ENCODE assay signal across 8 cellular contexts in the genomic region with DNA sequence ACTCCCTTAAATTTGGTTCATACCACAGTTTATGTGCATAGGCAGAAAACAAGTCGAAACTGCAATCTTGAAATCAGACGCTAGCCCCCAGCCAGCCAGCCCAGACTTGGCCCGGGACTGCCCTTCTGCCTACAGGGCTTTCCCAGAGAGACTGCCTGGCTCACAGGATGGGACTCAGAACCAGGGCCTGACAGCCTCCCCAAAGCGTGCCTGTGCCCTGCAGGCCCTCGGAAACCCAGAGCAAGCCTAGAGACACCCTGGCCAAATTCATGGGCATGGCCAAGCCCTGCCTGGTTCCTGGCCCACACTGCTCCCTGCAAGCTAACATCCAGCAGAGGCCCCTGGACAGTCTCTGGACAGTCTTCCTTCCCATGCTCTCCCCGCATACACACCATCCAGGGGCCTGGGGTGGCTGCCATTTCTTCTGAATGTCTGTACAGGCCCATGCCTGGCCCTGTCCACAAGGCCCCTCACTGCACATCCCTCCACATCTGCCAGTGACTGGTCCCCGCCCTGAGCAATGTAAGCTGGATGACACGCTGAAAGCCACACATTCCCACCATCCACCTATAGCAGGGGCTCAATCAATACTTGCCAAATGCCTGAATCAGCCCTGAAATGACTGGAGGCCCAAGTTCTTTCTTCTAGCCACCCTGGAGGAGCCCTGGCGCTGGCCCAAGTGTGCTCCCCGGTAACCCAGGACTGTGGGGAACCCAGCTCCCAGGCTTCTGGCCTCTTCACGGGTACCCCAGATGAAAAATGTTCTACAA.
DNase-seq lines count a peak whose midpoint lies in the region; ATAC-seq, FAIRE-seq and TF ChIP-seq lines count a peak whose summit lies in the region.

No MANE protein-coding gene starts in this region.

- intact Hi-C loops in upper lobe of right lung (cut with DNase I), result no loop called here

- no peak overlapping the region for H3K4me3 ChIP-seq in upper lobe of right lung

- peaks cover 79% of the 10 kb centered on the region for H3K4me1 Mint-ChIP-seq in activated T-cell treated with anti-CD3 and anti-CD28 coated beads, Interleukin-2, amount 50 U/mL, for 72 hours (ENCODE audit: low read depth)

- peak overlapping the region; percentile 71 to 75 for H3K4me3 Mint-ChIP-seq in activated T-cell treated with anti-CD3 and anti-CD28 coated beads, Interleukin-2, amount 50 U/mL, for 72 hours

- peak; percentile 60 for DNase-seq in activated effector memory CD4-positive, alpha-beta T cell treated with anti-CD3 and anti-CD28 coated beads, Interleukin-2, amount 50 U/mL, for 16 hours
- no peak for DNase-seq in activated effector memory CD4-positive, alpha-beta T cell treated with Interleukin-2 at 50 U/mL for 16 hours
- DNase-seq in activated T-cell treated with anti-CD3 and anti-CD28 coated beads, Interleukin-2, amount 50 U/mL, for 72 hours, result no peak
- DNase-seq in mesenteric fat pad (ENCODE audit: low spot score), result peak; percentile 87
- no peak for DNase-seq in upper lobe of right lung
- DNase-seq in COR-L47 (lab: John Stamatoyannopoulos, UW), result no peak
- no peak for DNase-seq in GM12892 (ENCODE audit: insufficient read length)

- H3K36me3 Mint-ChIP-seq in activated T-cell treated with anti-CD3 and anti-CD28 coated beads, Interleukin-2, amount 50 U/mL, for 72 hours (ENCODE audit: insufficient read depth in 2 of 2), result peaks cover 4 to 13% of the 10 kb centered on the region in 2 donors

- FAIRE-seq in GM12892 (lab: Jason Lieb, UNC), result no peak

- H3K27ac Mint-ChIP-seq in activated T-cell treated with anti-CD3 and anti-CD28 coated beads, Interleukin-2, amount 50 U/mL, for 72 hours, result peak overlapping the region; percentile 60

- TF ChIP-seq CTCF in upper lobe of right lung (IDR thresholded peaks at IDR 0.05), result no peak

- H3K4me1 ChIP-seq in upper lobe of right lung, result peaks cover 17% of the 10 kb centered on the region

- ATAC-seq in activated T-cell treated with anti-CD3 and anti-CD28 coated beads, Interleukin-2, amount 50 U/mL, for 72 hours (replicated peaks in 1 of 2), result peak in 1 of 2 donors; percentile 26
- ATAC-seq in upper lobe of right lung (no peak), GM18519 (IDR thresholded peaks at IDR 0.05; ENCODE audit: low FRiP score, unreplicated experiment) (no peak)

- peak overlapping the region; percentile 18 for H3K27ac ChIP-seq in upper lobe of right lung

- no peaks in the 10 kb centered on the region for H3K9me3 ChIP-seq in upper lobe of right lung

- no peaks in the 10 kb centered on the region for H3K27me3 ChIP-seq in upper lobe of right lung

- no peaks in the 10 kb centered on the region for H3K36me3 ChIP-seq in upper lobe of right lung

- no peak for TF ChIP-seq POLR2A in GM12892 (IDR thresholded peaks at IDR 0.05; ENCODE audit: low read depth, low read length)

- peaks cover 8% of the 10 kb centered on the region for H3K27me3 Mint-ChIP-seq in activated T-cell treated with anti-CD3 and anti-CD28 coated beads, Interleukin-2, amount 50 U/mL, for 72 hours (ENCODE audit: low read depth)

- H3K9me3 Mint-ChIP-seq in activated T-cell treated with anti-CD3 and anti-CD28 coated beads, Interleukin-2, amount 50 U/mL, for 72 hours, result no peaks in the 10 kb centered on the region

Comparison
In these comparisons a context has a peak if more than half of its experiments do, and no peak if none do; other contexts are left out.
1. DNase-seq: peak in activated effector memory CD4-positive, alpha-beta T cell treated with anti-CD3 and anti-CD28 coated beads, Interleukin-2, amount 50 U/mL, for 16 hours (single experiment) and mesenteric fat pad (single experiment); none in activated effector memory CD4-positive, alpha-beta T cell treated with Interleukin-2 at 50 U/mL for 16 hours (single experiment), activated T-cell treated with anti-CD3 and anti-CD28 coated beads, Interleukin-2, amount 50 U/mL, for 72 hours (0 of 2), upper lobe of right lung (single experiment), COR-L47 (single experiment) and GM12892 (single experiment).